In genomic region chr12:66803972-66804371, GRCh38 we compare ENCODE assay signal across 1 cellular context.
TF ChIP-seq lines count a peak whose summit lies in the region.

No MANE protein-coding gene starts in this region.

TF ChIP-seq in neural cell, 6 proteins besides CTCF, POLR2A, EP300 and RAD21 (continued from another document):
- TF ChIP-seq REST (IDR thresholded peaks at IDR 0.05; ENCODE audit: borderline replicate concordance) (no peak), EZH2 (IDR thresholded peaks at IDR 0.05; ENCODE audit: borderline replicate concordance, insufficient read depth, low read length, poor library complexity, severe bottlenecking) (no peak)
